In genomic region chr11:61332266-61332822, GRCh38 we compare ENCODE assay signal across 8 cellular contexts. TPM values are rescaled to one million over a fixed set of nuclear protein-coding genes. Genes with fewer than 3 reads are reported as not detected.
A peak's percentile ranks its signal among the peaks of the same experiment; 100 is the strongest.
DNase-seq lines count a peak whose midpoint lies in the region; ATAC-seq and TF ChIP-seq lines count a peak whose summit lies in the region.

No MANE protein-coding gene starts in this region.

- no peak for TF ChIP-seq CTCF in chondrocyte (IDR thresholded peaks at IDR 0.05)
- no peak for TF ChIP-seq CTCF in lung (IDR thresholded peaks at IDR 0.05; ENCODE audit: control extremely low read depth, extremely low read depth)
- TF ChIP-seq CTCF in upper lobe of left lung (IDR thresholded peaks at IDR 0.05), result no peak

- peaks cover 58% of the 10 kb centered on the region for H3K4me1 Mint-ChIP-seq in chondrocyte (ENCODE audit: low read depth)

- peak overlapping the region; percentile 92 to 96 for H3K27ac ChIP-seq in lung (ENCODE audit: low read depth in 1 of 2, low read length in 1 of 2)
- peak overlapping the region; percentile 84 to 96 (median 91) for H3K27ac ChIP-seq in upper lobe of left lung

- H3K9me3 ChIP-seq in lung (ENCODE audit: control insufficient read depth in 2 of 2, insufficient read depth in 1 of 2, low read length in 1 of 2), result no peaks in the 10 kb centered on the region
- H3K9me3 ChIP-seq in upper lobe of left lung, result no peaks in the 10 kb centered on the region

- no peaks in the 10 kb centered on the region for H3K27me3 ChIP-seq in lung (ENCODE audit: control insufficient read depth, insufficient read depth)
- no peaks in the 10 kb centered on the region for H3K27me3 ChIP-seq in upper lobe of left lung

- peak; percentile 3 for DNase-seq in activated effector memory CD4-positive, alpha-beta T cell treated with Interleukin-2 at 50 U/mL for 16 hours
- DNase-seq in activated effector memory CD4-positive, alpha-beta T cell treated with anti-CD3 and anti-CD28 coated beads, Interleukin-2, amount 50 U/mL, for 16 hours, result no peak
- DNase-seq in NCI-H69 (lab: John Stamatoyannopoulos, UW) (peak; percentile 31), chondrocyte (ENCODE audit: low spot score) (no peak), lung (ENCODE audit: low spot score) (no peak), upper lobe of left lung (no peak), NCI-H1092 treated with DMSO at 0.1 percent for 48 hours (lab: John Stamatoyannopoulos, UW) (no peak)

- H3K36me3 ChIP-seq in lung (ENCODE audit: control insufficient read depth in 2 of 2, insufficient read depth in 2 of 2, low read length in 2 of 2) (peaks cover 6 to 10% of the 10 kb centered on the region in 2 donors), upper lobe of left lung (peaks cover 5 to 27% (median 14%) of the 10 kb centered on the region in 4 donors)

- H3K4me3 ChIP-seq in lung, result peak overlapping the region; percentile 82
- H3K4me3 ChIP-seq in upper lobe of left lung, result peak overlapping the region; percentile 56 to 98 (median 84)

- WGBS in lung, 2 donors, result 0 to 1% methylated on average over 26 to 27 of the region's 27 CpGs
- WGBS in upper lobe of left lung, 2 donors, result 1% methylated on average over 9 to 12 of the region's 27 CpGs

- peak overlapping the region; percentile 95 for H3K4me3 Mint-ChIP-seq in chondrocyte (ENCODE audit: unreplicated experiment)

- peaks cover 15% of the 10 kb centered on the region for H3K36me3 Mint-ChIP-seq in chondrocyte (ENCODE audit: low read depth)

- no peaks in the 10 kb centered on the region for H3K9me3 Mint-ChIP-seq in chondrocyte (ENCODE audit: low read depth)

- no peaks in the 10 kb centered on the region for H3K27me3 Mint-ChIP-seq in chondrocyte (ENCODE audit: low read depth)

- no peak for ATAC-seq in lung (ENCODE audit: insufficient read depth, low FRiP score)
- peak in 1 of 2 donors; percentile 14 for ATAC-seq in upper lobe of left lung (ENCODE audit: low FRiP score in 2 of 2)
- ATAC-seq in HG02885 (IDR thresholded peaks at IDR 0.05; ENCODE audit: poor library complexity, unreplicated experiment), result no peak

- H3K4me1 ChIP-seq in lung (ENCODE audit: control insufficient read depth in 2 of 2, insufficient read depth in 2 of 2, low read length in 2 of 2) (peaks cover 7 to 8% of the 10 kb centered on the region in 2 donors), upper lobe of left lung (peaks cover 24 to 34% (median 31%) of the 10 kb centered on the region in 4 donors)

- TF ChIP-seq EP300 in upper lobe of left lung (IDR thresholded peaks at IDR 0.05), result no peak

- H3K27ac Mint-ChIP-seq in chondrocyte (ENCODE audit: unreplicated experiment), result peak overlapping the region; percentile 90

- no peak for TF ChIP-seq POLR2A in upper lobe of left lung (IDR thresholded peaks at IDR 0.05)

RNA-seq across cellular contexts. Expression of gene DDB1, which starts 0.6 kb away (rescaled TPM):
- total RNA-seq in chondrocyte (188 to 264 TPM (median 194 TPM) in 3 replicates), lung (100 to 1,000 TPM; 141 to 184 TPM), upper lobe of left lung (100 to 1,000 TPM in 5 of 6 donors, 10 to 100 TPM in 1; 98.4 to 152 (median 139) TPM)
- 100 to 1,000 TPM in 1 of 2 donors, 10 to 100 TPM in 1; 88.5 to 101 TPM for polyA plus RNA-seq in lung

RNA-seq across cellular contexts. Expression of gene TKFC, which starts 0.7 kb away (rescaled TPM):
- 31.9 to 41.4 TPM (median 32.2 TPM) in 3 replicates for total RNA-seq in chondrocyte
- 10 to 100 TPM; 35.2 to 69.2 TPM for total RNA-seq in lung
- 10 to 100 TPM; 35.0 to 44.4 TPM for polyA plus RNA-seq in lung
- 10 to 100 TPM; 26.4 to 75.4 (median 36.1) TPM for total RNA-seq in upper lobe of left lung

RNA-seq across cellular contexts. Expression of gene CYB561A3, which starts 29.3 kb away (rescaled TPM):
- 40.8 to 60.0 TPM (median 41.4 TPM) in 3 replicates for total RNA-seq in chondrocyte
- total RNA-seq in lung, result 10 to 100 TPM; 27.8 to 51.3 TPM
- polyA plus RNA-seq in lung, result 10 to 100 TPM; 20.8 to 45.1 TPM
- total RNA-seq in upper lobe of left lung, result 100 to 1,000 TPM in 1 of 6 donors, 10 to 100 TPM in 5; 30.3 to 113 (median 50.4) TPM

RNA-seq across cellular contexts. Expression of gene TMEM138, which starts 29.8 kb away (rescaled TPM):
- 39.2 to 60.0 TPM (median 46.7 TPM) in 3 replicates for total RNA-seq in chondrocyte
- total RNA-seq in lung, result 10 to 100 TPM; 24.6 to 53.0 TPM
- 10 to 100 TPM; 46.2 to 64.4 TPM for polyA plus RNA-seq in lung
- total RNA-seq in upper lobe of left lung, result 10 to 100 TPM; 23.5 to 95.3 (median 34.5) TPM

RNA-seq across cellular contexts. Expression of gene VWCE, which starts 37.2 kb away (rescaled TPM):
- 2.4 to 4.1 TPM (median 3.6 TPM) in 3 replicates for total RNA-seq in chondrocyte
- 1 to 10 TPM in 1 of 2 donors, under 1 TPM in 1; 0.65 to 1.2 TPM for total RNA-seq in lung
- under 1 TPM; 0.13 to 0.55 TPM for polyA plus RNA-seq in lung
- total RNA-seq in upper lobe of left lung, result 10 to 100 TPM in 1 of 6 donors, 1 to 10 TPM in 1, under 1 TPM in 4; 0.40 to 10.5 (median 0.79) TPM

Comparison
In these comparisons a context has a peak if more than half of its experiments do, and no peak if none do; other contexts are left out.
1. DNase-seq: peak in activated effector memory CD4-positive, alpha-beta T cell treated with Interleukin-2 at 50 U/mL for 16 hours (single experiment) and NCI-H69 (single experiment); none in activated effector memory CD4-positive, alpha-beta T cell treated with anti-CD3 and anti-CD28 coated beads, Interleukin-2, amount 50 U/mL, for 16 hours (single experiment), chondrocyte (single experiment), lung (single experiment), upper lobe of left lung (0 of 2) and NCI-H1092 treated with DMSO at 0.1 percent for 48 hours (single experiment).